8 cellular contexts compared by ENCODE assay signal in the genomic region with DNA sequence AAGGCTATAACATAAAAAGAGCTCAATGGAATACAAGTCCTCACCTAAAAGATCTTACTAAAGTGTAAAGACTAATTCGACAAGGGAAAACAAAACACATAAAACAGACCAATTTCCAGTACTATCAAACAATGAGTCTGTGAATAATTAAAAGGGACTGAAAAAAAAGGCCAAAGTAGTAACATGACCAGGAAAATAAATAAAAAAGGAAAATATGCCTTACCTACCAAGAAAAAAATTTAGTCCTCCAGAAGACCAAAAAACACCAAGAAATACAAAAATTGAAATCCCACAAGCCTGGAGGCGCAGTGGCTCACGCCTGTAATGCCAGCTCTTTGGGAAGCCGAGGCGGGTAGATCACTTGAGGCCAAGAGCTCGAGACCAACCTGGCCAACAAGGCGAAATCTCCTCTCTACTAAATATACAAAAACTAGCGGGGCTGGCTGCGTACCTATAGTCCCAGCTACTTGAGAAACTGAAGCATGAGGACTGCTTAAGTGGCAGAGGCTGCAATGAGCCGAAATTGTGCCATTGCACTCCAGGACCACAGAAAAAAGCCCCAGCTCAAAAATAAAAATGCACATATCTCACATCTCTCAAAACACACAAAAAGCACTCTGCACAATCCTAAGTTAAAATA.
DNase-seq lines count a peak whose midpoint lies in the region; ATAC-seq and TF ChIP-seq lines count a peak whose summit lies in the region.

No MANE protein-coding gene starts in this region.

- H3K4me3 ChIP-seq in PC-3 (ENCODE audit: low read length) (peak overlapping the region; percentile 3; the same call in 1 of the 2 replicates), breast epithelium (peak overlapping the region in 2 of 3 donors; percentile 38 to 56), muscle layer of colon (ENCODE audit: low read depth in 1 of 2, low read length in 2 of 2) (peak overlapping the region in 1 of 2 donors; percentile 40), testis (peak overlapping the region; percentile 52 to 56)

- CTCF ChIA-PET in PC-3 (lab: Charles Lee): interaction anchor here (0.6 to 1.6 kb wide), 5 partner anchors 36 to 112 kb away, joined by 4 to 14 read pairs (median 6); no protein-coding TSS in a partner anchor

- H3K9me3 ChIP-seq in PC-3 (ENCODE audit: low read length) (no peaks in the 10 kb centered on the region), breast epithelium (no peaks in the 10 kb centered on the region), muscle layer of colon (ENCODE audit: low read length) (no peaks in the 10 kb centered on the region), testis (no peaks in the 10 kb centered on the region)

- H4K20me1 ChIP-seq in PC-3 (ENCODE audit: low read length): no peaks in the 10 kb centered on the region

- DNase-seq in NCI-H82 (lab: John Stamatoyannopoulos, UW) (peak; percentile 90), NCI-H82 treated with DMSO at 0.1 percent for 48 hours (lab: John Stamatoyannopoulos, UW; ENCODE audit: unreplicated experiment) (no peak), PC-3 (no peak), breast epithelium (ENCODE audit: low spot score in 2 of 2) (peak in 1 of 2 donors; percentile 46), testis (peak; percentile 32), NCI-H345 (lab: John Stamatoyannopoulos, UW) (no peak), SIG-M5 (lab: John Stamatoyannopoulos, UW) (no peak)

- H3K27ac ChIP-seq in PC-3 (ENCODE audit: low read length) (0 out of 2 replicates have a peak overlapping the region, but pooled peaks have one; percentile 2), breast epithelium (peak overlapping the region; percentile 70 to 73), muscle layer of colon (ENCODE audit: low read depth, low read length) (peak overlapping the region; percentile 76), testis (peak overlapping the region; percentile 68 to 80)

- ATAC-seq in PC-3: no peak

- POLR2A ChIA-PET in PC-3 (lab: Charles Lee; ENCODE audit: unreplicated experiment): interaction anchor here (0.5 to 1.7 kb wide), 22 partner anchors 9 to 1685 kb away, joined by 3 to 33 read pairs (median 4); no protein-coding TSS in a partner anchor

- peaks cover 9% of the 10 kb centered on the region for H3F3A ChIP-seq in PC-3 (ENCODE audit: low read length, unreplicated experiment)

- no peaks in the 10 kb centered on the region for H3K27me3 ChIP-seq in PC-3 (ENCODE audit: low read length)
- H3K27me3 ChIP-seq in breast epithelium: no peaks in the 10 kb centered on the region
- H3K27me3 ChIP-seq in muscle layer of colon (ENCODE audit: control insufficient read depth in 1 of 2, insufficient read depth in 2 of 2, low read length in 2 of 2): no peaks in the 10 kb centered on the region
- H3K27me3 ChIP-seq in testis: no peaks in the 10 kb centered on the region

- 20 to 24% methylated on average over 10 of the region's 10 CpGs for WGBS in testis, 2 donors

- no peak overlapping the region for H2AFZ ChIP-seq in PC-3 (ENCODE audit: low read length)

- no peak for TF ChIP-seq POLR2A in breast epithelium (IDR thresholded peaks at IDR 0.05)
- no peak for TF ChIP-seq POLR2A in testis (IDR thresholded peaks at IDR 0.05)

- TF ChIP-seq CTCF in PC-3 (conservative IDR thresholded peaks at IDR 0.05; ENCODE audit: low read depth, low read length): no peak
- no peak for TF ChIP-seq CTCF in breast epithelium (IDR thresholded peaks at IDR 0.05)
- TF ChIP-seq CTCF in testis (IDR thresholded peaks at IDR 0.05): no peak

- H3K9me2 ChIP-seq in PC-3 (replicated peaks; ENCODE audit: low read length): no peaks in the 10 kb centered on the region

- H3K4me2 ChIP-seq in PC-3 (ENCODE audit: low read length): peak overlapping the region; percentile 38

- H3K36me3 ChIP-seq in PC-3 (ENCODE audit: low read depth, low read length) (no peaks in the 10 kb centered on the region), breast epithelium (no peaks in the 10 kb centered on the region), muscle layer of colon (ENCODE audit: insufficient read depth, low read length) (no peaks in the 10 kb centered on the region), testis (ENCODE audit: low read depth, missing control alignments) (no peaks in the 10 kb centered on the region)

- intact Hi-C loops in PC-3 (cut with micrococcal nuclease) (loop anchor here (1.0 to 5.0 kb wide), 6 partner anchors 28 to 374 kb away; a partner anchor contains a TSS), breast epithelium (cut with DNase I; ENCODE audit: low total_unique reads) (no loop called here), testis (cut with DNase I; ENCODE audit: low total_unique reads) (no loop called here)

- H3K4me1 ChIP-seq in PC-3 (ENCODE audit: insufficient read depth, low read length) (peaks cover 13% of the 10 kb centered on the region), breast epithelium (no peaks in the 10 kb centered on the region), muscle layer of colon (ENCODE audit: insufficient read depth, low read length) (no peaks in the 10 kb centered on the region), testis (peaks cover 4% of the 10 kb centered on the region)

- H3K9ac ChIP-seq in PC-3 (ENCODE audit: low read length) (no peak overlapping the region), muscle layer of colon (ENCODE audit: low read length) (peak overlapping the region; percentile 29)

- no peaks in the 10 kb centered on the region for H3K79me2 ChIP-seq in PC-3 (ENCODE audit: low read length)

- BruUV-seq in PC-3 (replicated peaks; lab: Mats Ljungman, UMichigan): TSS peak; percentile 99

Comparison
In these comparisons a context has a peak if more than half of its experiments do, and no peak if none do; other contexts are left out.
1. DNase-seq: peak in NCI-H82 (single experiment) and testis (single experiment); none in NCI-H82 treated with DMSO at 0.1 percent for 48 hours (single experiment), PC-3 (single experiment), NCI-H345 (single experiment) and SIG-M5 (single experiment).
2. H3K27ac ChIP-seq: peak in every context shown above with its lines; median percentile 76 in muscle layer of colon; 74 in testis; 72 in breast epithelium; 2 in PC-3.